Comparison of ENCODE assay signal across 1 cellular context in the genomic region with DNA sequence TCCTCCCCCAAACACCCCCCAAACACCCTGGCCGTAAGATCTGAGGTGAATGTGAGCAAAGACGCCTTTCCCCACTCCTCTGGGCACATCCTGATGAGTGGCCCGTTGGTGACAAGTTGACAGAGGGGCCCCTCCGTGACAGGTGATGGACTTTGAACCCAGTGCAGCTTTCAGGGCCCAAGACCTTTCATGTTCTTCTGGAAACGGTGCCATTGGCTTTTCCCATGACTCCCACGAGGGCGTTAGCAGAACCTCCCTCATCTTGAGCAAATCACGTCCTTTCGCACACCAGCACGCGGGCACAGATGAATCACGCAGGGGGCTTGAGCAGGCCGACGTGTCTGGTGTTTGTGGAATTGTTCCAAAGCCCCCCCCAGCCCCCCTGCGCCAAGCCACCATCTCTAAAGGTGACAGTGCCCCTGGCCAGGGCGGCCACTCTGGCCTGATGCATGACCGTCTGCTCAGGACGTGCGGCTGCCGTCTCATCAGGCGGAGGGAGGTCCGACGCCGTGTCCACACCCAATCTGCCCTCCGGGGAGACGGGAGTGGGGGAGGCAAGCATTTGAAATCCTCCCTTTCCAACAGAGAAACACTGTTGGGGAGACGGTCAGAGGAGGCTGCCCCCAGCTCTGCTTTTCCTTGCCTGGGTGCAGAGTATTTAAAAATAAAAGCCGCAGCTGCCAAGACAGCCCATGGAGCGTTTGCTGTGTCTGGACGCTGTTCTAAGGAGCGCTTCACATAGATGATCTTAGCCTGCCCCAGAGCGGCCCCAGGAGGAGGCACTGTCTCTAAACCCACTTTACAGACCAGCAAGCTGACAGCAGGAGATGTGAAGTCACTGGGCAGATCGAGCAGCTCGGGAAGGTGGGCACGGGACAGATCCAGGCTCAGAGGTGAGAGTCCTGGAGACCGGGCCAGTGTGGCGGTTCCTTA.
A peak's percentile ranks its signal among the peaks of the same experiment; 100 is the strongest.
TF ChIP-seq lines count a peak whose summit lies in the region.

No MANE protein-coding gene starts in this region.

TF ChIP-seq in HepG2, 621 proteins besides CTCF, POLR2A, EP300 and RAD21 (continued from another document and continues in another):
- TF ChIP-seq, protein P1, sequence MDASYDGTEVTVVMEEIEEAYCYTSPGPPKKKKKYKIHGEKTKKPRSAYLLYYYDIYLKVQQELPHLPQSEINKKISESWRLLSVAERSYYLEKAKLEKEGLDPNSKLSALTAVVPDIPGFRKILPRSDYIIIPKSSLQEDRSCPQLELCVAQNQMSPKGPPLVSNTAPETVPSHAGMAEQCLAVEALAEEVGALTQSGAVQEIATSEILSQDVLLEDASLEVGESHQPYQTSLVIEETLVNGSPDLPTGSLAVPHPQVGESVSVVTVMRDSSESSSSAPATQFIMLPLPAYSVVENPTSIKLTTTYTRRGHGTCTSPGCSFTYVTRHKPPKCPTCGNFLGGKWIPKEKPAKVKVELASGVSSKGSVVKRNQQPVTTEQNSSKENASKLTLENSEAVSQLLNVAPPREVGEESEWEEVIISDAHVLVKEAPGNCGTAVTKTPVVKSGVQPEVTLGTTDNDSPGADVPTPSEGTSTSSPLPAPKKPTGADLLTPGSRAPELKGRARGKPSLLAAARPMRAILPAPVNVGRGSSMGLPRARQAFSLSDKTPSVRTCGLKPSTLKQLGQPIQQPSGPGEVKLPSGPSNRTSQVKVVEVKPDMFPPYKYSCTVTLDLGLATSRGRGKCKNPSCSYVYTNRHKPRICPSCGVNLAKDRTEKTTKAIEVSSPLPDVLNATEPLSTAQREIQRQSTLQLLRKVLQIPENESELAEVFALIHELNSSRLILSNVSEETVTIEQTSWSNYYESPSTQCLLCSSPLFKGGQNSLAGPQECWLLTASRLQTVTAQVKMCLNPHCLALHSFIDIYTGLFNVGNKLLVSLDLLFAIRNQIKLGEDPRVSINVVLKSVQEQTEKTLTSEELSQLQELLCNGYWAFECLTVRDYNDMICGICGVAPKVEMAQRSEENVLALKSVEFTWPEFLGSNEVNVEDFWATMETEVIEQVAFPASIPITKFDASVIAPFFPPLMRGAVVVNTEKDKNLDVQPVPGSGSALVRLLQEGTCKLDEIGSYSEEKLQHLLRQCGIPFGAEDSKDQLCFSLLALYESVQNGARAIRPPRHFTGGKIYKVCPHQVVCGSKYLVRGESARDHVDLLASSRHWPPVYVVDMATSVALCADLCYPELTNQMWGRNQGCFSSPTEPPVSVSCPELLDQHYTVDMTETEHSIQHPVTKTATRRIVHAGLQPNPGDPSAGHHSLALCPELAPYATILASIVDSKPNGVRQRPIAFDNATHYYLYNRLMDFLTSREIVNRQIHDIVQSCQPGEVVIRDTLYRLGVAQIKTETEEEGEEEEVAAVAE (CRISPR knock-in tag; IDR thresholded peaks at IDR 0.05; ENCODE audit: borderline replicate concordance): no peak
- TF ChIP-seq, protein P2, sequence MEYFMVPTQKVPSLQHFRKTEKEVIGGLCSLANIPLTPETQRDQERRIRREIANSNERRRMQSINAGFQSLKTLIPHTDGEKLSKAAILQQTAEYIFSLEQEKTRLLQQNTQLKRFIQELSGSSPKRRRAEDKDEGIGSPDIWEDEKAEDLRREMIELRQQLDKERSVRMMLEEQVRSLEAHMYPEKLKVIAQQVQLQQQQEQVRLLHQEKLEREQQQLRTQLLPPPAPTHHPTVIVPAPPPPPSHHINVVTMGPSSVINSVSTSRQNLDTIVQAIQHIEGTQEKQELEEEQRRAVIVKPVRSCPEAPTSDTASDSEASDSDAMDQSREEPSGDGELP (IDR thresholded peaks at IDR 0.05; ENCODE audit: borderline replicate concordance, low read depth): peak; percentile 95
- TF ChIP-seq CEBPB (IDR thresholded peaks at IDR 0.05; ENCODE audit: borderline replicate concordance, low read depth, low read length) (no peak), KAT7 (CRISPR knock-in tag; IDR thresholded peaks at IDR 0.05; ENCODE audit: borderline replicate concordance) (no peak), TOPORS (CRISPR knock-in tag; IDR thresholded peaks at IDR 0.05) (no peak), HMGA1 (CRISPR knock-in tag; conservative IDR thresholded peaks at IDR 0.05) (no peak), RARA (CRISPR knock-in tag; IDR thresholded peaks at IDR 0.05) (peak; percentile 61; the same call in 1 of the 2 replicates), ARNT2 (CRISPR knock-in tag; IDR thresholded peaks at IDR 0.05; ENCODE audit: low read depth) (0 out of 2 replicates have a peak, but pooled peaks have one; percentile 52), MTF2 (CRISPR knock-in tag; IDR thresholded peaks at IDR 0.05; ENCODE audit: borderline replicate concordance) (no peak), ARNTL (CRISPR knock-in tag; IDR thresholded peaks at IDR 0.05) (peak; percentile 29; the same call in 1 of the 2 replicates), CREB1 (IDR thresholded peaks at IDR 0.05) (no peak), CREB1 (CRISPR knock-in tag; IDR thresholded peaks at IDR 0.05) (peak; percentile 37; the same call in 1 of the 2 replicates), ZFX (CRISPR knock-in tag; IDR thresholded peaks at IDR 0.05; ENCODE audit: low read depth) (peak; percentile 19), ZBTB7B (CRISPR knock-in tag; IDR thresholded peaks at IDR 0.05) (peak; percentile 28; the same call in 1 of the 2 replicates), RXRB (CRISPR knock-in tag; IDR thresholded peaks at IDR 0.05; ENCODE audit: borderline replicate concordance) (peak; percentile 43; the same call in 1 of the 2 replicates), SP2 (CRISPR knock-in tag; IDR thresholded peaks at IDR 0.05) (no peak), ZNF230 (CRISPR knock-in tag; IDR thresholded peaks at IDR 0.05) (no peak; the same call in 1 of the 2 replicates), GATAD2A (CRISPR knock-in tag; IDR thresholded peaks at IDR 0.05) (peak; percentile 85), ZNF350 (CRISPR knock-in tag; IDR thresholded peaks at IDR 0.05; ENCODE audit: borderline replicate concordance, low read depth) (peak; percentile 55; the same call in 1 of the 2 replicates), ESRRA (CRISPR knock-in tag; IDR thresholded peaks at IDR 0.05; ENCODE audit: low read depth) (peak; percentile 27; the same call in 1 of the 2 replicates), PAWR (CRISPR knock-in tag; IDR thresholded peaks at IDR 0.05; ENCODE audit: borderline replicate concordance) (no peak), REXO4 (CRISPR knock-in tag; IDR thresholded peaks at IDR 0.05; ENCODE audit: borderline replicate concordance) (no peak), RCOR2 (CRISPR knock-in tag; IDR thresholded peaks at IDR 0.05) (no peak), MIXL1 (CRISPR knock-in tag; IDR thresholded peaks at IDR 0.05) (no peak), ZNF724P (CRISPR knock-in tag; IDR thresholded peaks at IDR 0.05; ENCODE audit: borderline replicate concordance) (0 out of 2 replicates have a peak, but pooled peaks have one; percentile 40), FOSL2 (CRISPR knock-in tag; IDR thresholded peaks at IDR 0.05) (peak; percentile 75), ZSCAN30 (CRISPR knock-in tag; IDR thresholded peaks at IDR 0.05) (no peak), CCDC6 (CRISPR knock-in tag; IDR thresholded peaks at IDR 0.05) (no peak)
- TF ChIP-seq, protein P3, sequence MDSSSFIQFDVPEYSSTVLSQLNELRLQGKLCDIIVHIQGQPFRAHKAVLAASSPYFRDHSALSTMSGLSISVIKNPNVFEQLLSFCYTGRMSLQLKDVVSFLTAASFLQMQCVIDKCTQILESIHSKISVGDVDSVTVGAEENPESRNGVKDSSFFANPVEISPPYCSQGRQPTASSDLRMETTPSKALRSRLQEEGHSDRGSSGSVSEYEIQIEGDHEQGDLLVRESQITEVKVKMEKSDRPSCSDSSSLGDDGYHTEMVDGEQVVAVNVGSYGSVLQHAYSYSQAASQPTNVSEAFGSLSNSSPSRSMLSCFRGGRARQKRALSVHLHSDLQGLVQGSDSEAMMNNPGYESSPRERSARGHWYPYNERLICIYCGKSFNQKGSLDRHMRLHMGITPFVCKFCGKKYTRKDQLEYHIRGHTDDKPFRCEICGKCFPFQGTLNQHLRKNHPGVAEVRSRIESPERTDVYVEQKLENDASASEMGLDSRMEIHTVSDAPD (CRISPR knock-in tag; IDR thresholded peaks at IDR 0.05): no peak
- TF ChIP-seq, protein P4, sequence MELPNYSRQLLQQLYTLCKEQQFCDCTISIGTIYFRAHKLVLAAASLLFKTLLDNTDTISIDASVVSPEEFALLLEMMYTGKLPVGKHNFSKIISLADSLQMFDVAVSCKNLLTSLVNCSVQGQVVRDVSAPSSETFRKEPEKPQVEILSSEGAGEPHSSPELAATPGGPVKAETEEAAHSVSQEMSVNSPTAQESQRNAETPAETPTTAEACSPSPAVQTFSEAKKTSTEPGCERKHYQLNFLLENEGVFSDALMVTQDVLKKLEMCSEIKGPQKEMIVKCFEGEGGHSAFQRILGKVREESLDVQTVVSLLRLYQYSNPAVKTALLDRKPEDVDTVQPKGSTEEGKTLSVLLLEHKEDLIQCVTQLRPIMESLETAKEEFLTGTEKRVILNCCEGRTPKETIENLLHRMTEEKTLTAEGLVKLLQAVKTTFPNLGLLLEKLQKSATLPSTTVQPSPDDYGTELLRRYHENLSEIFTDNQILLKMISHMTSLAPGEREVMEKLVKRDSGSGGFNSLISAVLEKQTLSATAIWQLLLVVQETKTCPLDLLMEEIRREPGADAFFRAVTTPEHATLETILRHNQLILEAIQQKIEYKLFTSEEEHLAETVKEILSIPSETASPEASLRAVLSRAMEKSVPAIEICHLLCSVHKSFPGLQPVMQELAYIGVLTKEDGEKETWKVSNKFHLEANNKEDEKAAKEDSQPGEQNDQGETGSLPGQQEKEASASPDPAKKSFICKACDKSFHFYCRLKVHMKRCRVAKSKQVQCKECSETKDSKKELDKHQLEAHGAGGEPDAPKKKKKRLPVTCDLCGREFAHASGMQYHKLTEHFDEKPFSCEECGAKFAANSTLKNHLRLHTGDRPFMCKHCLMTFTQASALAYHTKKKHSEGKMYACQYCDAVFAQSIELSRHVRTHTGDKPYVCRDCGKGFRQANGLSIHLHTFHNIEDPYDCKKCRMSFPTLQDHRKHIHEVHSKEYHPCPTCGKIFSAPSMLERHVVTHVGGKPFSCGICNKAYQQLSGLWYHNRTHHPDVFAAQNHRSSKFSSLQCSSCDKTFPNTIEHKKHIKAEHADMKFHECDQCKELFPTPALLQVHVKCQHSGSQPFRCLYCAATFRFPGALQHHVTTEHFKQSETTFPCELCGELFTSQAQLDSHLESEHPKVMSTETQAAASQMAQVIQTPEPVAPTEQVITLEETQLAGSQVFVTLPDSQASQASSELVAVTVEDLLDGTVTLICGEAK (IDR thresholded peaks at IDR 0.05): no peak
- TF ChIP-seq, protein P4 (CRISPR knock-in tag; IDR thresholded peaks at IDR 0.05): peak; percentile 78
- TF ChIP-seq, protein P5, sequence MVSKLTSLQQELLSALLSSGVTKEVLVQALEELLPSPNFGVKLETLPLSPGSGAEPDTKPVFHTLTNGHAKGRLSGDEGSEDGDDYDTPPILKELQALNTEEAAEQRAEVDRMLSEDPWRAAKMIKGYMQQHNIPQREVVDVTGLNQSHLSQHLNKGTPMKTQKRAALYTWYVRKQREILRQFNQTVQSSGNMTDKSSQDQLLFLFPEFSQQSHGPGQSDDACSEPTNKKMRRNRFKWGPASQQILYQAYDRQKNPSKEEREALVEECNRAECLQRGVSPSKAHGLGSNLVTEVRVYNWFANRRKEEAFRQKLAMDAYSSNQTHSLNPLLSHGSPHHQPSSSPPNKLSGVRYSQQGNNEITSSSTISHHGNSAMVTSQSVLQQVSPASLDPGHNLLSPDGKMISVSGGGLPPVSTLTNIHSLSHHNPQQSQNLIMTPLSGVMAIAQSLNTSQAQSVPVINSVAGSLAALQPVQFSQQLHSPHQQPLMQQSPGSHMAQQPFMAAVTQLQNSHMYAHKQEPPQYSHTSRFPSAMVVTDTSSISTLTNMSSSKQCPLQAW (CRISPR knock-in tag; IDR thresholded peaks at IDR 0.05): peak; percentile 68
- TF ChIP-seq, protein P6, sequence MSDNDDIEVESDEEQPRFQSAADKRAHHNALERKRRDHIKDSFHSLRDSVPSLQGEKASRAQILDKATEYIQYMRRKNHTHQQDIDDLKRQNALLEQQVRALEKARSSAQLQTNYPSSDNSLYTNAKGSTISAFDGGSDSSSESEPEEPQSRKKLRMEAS (IDR thresholded peaks at IDR 0.05): peak; percentile 92
- TF ChIP-seq, protein P7, sequence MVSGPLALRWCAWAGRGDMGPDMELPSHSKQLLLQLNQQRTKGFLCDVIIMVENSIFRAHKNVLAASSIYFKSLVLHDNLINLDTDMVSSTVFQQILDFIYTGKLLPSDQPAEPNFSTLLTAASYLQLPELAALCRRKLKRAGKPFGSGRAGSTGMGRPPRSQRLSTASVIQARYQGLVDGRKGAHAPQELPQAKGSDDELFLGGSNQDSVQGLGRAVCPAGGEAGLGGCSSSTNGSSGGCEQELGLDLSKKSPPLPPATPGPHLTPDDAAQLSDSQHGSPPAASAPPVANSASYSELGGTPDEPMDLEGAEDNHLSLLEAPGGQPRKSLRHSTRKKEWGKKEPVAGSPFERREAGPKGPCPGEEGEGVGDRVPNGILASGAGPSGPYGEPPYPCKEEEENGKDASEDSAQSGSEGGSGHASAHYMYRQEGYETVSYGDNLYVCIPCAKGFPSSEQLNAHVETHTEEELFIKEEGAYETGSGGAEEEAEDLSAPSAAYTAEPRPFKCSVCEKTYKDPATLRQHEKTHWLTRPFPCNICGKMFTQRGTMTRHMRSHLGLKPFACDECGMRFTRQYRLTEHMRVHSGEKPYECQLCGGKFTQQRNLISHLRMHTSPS (CRISPR knock-in tag; IDR thresholded peaks at IDR 0.05; ENCODE audit: low read depth): peak; percentile 61; the same call in 1 of the 2 replicates
- TF ChIP-seq, protein P8, sequence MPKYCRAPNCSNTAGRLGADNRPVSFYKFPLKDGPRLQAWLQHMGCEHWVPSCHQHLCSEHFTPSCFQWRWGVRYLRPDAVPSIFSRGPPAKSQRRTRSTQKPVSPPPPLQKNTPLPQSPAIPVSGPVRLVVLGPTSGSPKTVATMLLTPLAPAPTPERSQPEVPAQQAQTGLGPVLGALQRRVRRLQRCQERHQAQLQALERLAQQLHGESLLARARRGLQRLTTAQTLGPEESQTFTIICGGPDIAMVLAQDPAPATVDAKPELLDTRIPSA (CRISPR knock-in tag; IDR thresholded peaks at IDR 0.05; ENCODE audit: borderline replicate concordance): no peak
